ENCODE assay signal across 8 cellular contexts in the genomic region with DNA sequence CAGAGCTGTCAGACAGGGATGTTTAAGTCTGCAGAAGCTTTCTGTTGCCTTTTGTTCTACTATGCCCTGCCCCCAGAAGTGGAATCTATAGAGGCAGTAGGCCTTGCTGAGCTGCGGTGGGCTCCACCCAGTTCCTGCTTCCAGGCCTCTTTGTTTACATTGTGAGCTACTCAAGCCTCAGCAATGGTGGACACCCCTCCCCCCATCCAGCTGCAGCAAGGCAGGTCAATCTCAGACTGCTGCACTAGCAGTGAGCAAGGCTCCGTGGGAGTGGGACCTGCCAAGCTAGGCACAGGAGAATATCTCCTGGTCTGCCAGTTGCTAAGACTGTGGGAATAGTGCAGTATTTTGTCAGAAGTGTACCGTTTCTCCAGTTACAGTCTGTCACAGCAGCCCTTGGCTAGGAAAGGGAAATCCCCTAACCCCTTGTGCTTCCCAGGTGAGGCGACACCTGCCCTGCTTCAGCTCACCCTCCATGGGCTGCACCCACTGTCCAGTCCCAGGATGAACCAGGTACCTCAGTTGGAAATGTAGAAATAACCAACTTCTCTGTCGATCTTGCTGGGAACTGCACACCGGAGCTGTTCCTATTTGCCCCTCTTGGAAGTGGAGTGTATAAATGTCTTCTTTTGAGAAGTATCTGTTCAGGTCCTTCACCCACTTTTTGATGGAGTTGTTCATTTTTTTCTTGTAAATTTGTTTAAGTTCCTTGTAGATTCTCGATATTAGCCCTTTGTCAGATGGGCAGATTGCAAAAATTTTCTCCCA.
DNase-seq lines count a peak whose midpoint lies in the region; ATAC-seq and TF ChIP-seq lines count a peak whose summit lies in the region.

No MANE protein-coding gene starts in this region.

- no peak overlapping the region for H4K12ac ChIP-seq in trophoblast cell (ENCODE audit: low read depth, low read length)

- H3K4me1 ChIP-seq in colonic mucosa (no peaks in the 10 kb centered on the region), trophoblast cell (ENCODE audit: control insufficient read depth in 1 of 2, insufficient read depth in 2 of 2, low read length in 2 of 2) (peaks cover 3 to 11% of the 10 kb centered on the region in 2 experiments), heart right ventricle (peaks cover 0 to 7% (median 0%) of the 10 kb centered on the region in 9 donors)

- no peak for TF ChIP-seq CTCF in colonic mucosa (IDR thresholded peaks at IDR 0.05)
- no peak for TF ChIP-seq CTCF in heart right ventricle (IDR thresholded peaks at IDR 0.05)

- no peak overlapping the region for H3K27ac ChIP-seq in colonic mucosa
- no peak overlapping the region for H3K27ac ChIP-seq in trophoblast cell (ENCODE audit: low read depth, low read length)
- no peak overlapping the region for H3K27ac ChIP-seq in heart right ventricle

- H3K27me3 ChIP-seq in colonic mucosa = no peaks in the 10 kb centered on the region
- H3K27me3 ChIP-seq in trophoblast cell (ENCODE audit: insufficient read depth, low read length) = no peaks in the 10 kb centered on the region
- H3K27me3 ChIP-seq in heart right ventricle = no peaks in the 10 kb centered on the region

- no peaks in the 10 kb centered on the region for H3K79me2 ChIP-seq in trophoblast cell (ENCODE audit: control insufficient read depth, insufficient read depth, low read length, poor library complexity)

- H3K36me3 ChIP-seq in colonic mucosa (no peaks in the 10 kb centered on the region), trophoblast cell (ENCODE audit: control insufficient read depth in 1 of 2, insufficient read depth in 2 of 2, low read length in 2 of 2) (no peaks in the 10 kb centered on the region), heart right ventricle (no peaks in the 10 kb centered on the region)

- no peak overlapping the region for H3K4ac ChIP-seq in trophoblast cell (ENCODE audit: low read depth, low read length)

- H2BK5ac ChIP-seq in trophoblast cell (ENCODE audit: low read depth, low read length, poor library complexity) = no peak overlapping the region

- no peak overlapping the region for H2BK12ac ChIP-seq in trophoblast cell (ENCODE audit: low read length)

- no peaks in the 10 kb centered on the region for H3K9me3 ChIP-seq in colonic mucosa
- H3K9me3 ChIP-seq in trophoblast cell (ENCODE audit: insufficient read depth, low read depth, low read length) = no peaks in the 10 kb centered on the region
- peaks cover 0 to 37% (median 13%) of the 10 kb centered on the region in 11 donors for H3K9me3 ChIP-seq in heart right ventricle

- no peak overlapping the region for H4K8ac ChIP-seq in trophoblast cell (ENCODE audit: low read depth, low read length)

- H2AK5ac ChIP-seq in trophoblast cell (ENCODE audit: low read length) = no peak overlapping the region

- ATAC-seq in heart right ventricle (no peak), HG03439 (IDR thresholded peaks at IDR 0.05; ENCODE audit: unreplicated experiment) (no peak), GM18907 (IDR thresholded peaks at IDR 0.05; ENCODE audit: unreplicated experiment) (no peak)

- peaks cover 3% of the 10 kb centered on the region for H3K79me1 ChIP-seq in trophoblast cell (ENCODE audit: low read length)

- DNase-seq in NCI-H82 (lab: John Stamatoyannopoulos, UW) (peak; percentile 42), NCI-H82 treated with DMSO at 0.1 percent for 48 hours (lab: John Stamatoyannopoulos, UW; ENCODE audit: unreplicated experiment) (no peak), SHP77 (lab: John Stamatoyannopoulos, UW) (peak; percentile 83 to 91), colonic mucosa (peak; percentile 74), trophoblast cell (no peak), heart right ventricle (no peak)

- H3K4me2 ChIP-seq in trophoblast cell (ENCODE audit: low read length) = no peak overlapping the region

- no peak overlapping the region for H3K23ac ChIP-seq in trophoblast cell (ENCODE audit: low read length)

- H3K9ac ChIP-seq in colonic mucosa (ENCODE audit: low read depth in 2 of 2, low read length in 2 of 2) (no peak overlapping the region), trophoblast cell (ENCODE audit: low read length) (no peak overlapping the region)

- H3K4me3 ChIP-seq in colonic mucosa (no peak overlapping the region), trophoblast cell (ENCODE audit: low read depth, low read length) (no peak overlapping the region), heart right ventricle (no peak overlapping the region)

- H4K91ac ChIP-seq in trophoblast cell (ENCODE audit: low read depth, low read length) = peak overlapping the region; percentile 5

- intact Hi-C loops in colonic mucosa (cut with DNase I) = no loop called here
- intact Hi-C loops in heart right ventricle (cut with DNase I) = no loop called here

- no peak overlapping the region for H2BK120ac ChIP-seq in trophoblast cell (ENCODE audit: insufficient read depth, low read length, poor library complexity)

- H3K14ac ChIP-seq in trophoblast cell (ENCODE audit: low read length) = no peak overlapping the region

- WGBS in trophoblast cell (ENCODE audit: extremely low coverage, insufficient coverage, insufficient read length) = no CpG with 5 or more reads among the region's 7 CpGs
- 79 to 80% methylated on average over 7 of the region's 7 CpGs for WGBS in heart right ventricle, 2 donors

- no peak overlapping the region for H2AFZ ChIP-seq in trophoblast cell (ENCODE audit: insufficient read depth, low read length, poor library complexity)

- no peak overlapping the region for H3K18ac ChIP-seq in trophoblast cell (ENCODE audit: low read length)

Comparison
In these comparisons a context has a peak if more than half of its experiments do, and no peak if none do; other contexts are left out.
1. DNase-seq: peak in NCI-H82 (single experiment), SHP77 (2 of 2) and colonic mucosa (single experiment); none in NCI-H82 treated with DMSO at 0.1 percent for 48 hours (single experiment), trophoblast cell (0 of 2) and heart right ventricle (0 of 2).